Comparison of ENCODE assay signal across 2 cellular contexts in the genomic region with DNA sequence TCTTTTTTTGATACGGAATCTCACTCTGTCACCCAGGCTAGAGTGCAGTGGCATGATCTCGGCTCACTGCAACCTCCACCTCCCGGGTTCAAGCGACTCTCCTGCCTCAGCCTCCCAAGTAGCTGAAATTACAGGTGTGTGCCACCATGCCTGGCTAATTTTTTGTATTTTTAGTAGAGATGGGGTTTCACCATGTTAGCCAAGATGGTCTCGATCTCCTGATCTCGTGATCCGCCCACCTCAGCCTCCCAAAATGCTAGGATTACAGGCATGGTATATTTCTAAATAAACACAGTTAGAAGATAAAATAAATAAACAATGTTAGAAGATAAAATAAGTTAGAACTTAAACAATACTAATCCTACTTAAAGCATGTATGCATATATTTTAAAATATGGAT. TPM values are rescaled to one million over a fixed set of nuclear protein-coding genes. Genes with fewer than 3 reads are reported as not detected.
"Had no signal": no experiment of that assay in that cellular context is flagged by ENCODE, and none has a peak within 500 bp of the region (broad histone marks: within the 10 kb centered on the region; RNA-seq: fewer than 3 reads in every experiment).

No MANE protein-coding gene starts in this region.

RNA-seq across cellular contexts. Expression of a gene that starts 0.6 kb away (rescaled TPM):
- total RNA-seq: fibroblast of lung, myocyte had no signal
